11 cellular contexts compared by ENCODE assay signal in genomic region chr17:20225162-20226115, GRCh38.
DNase-seq lines count a peak whose midpoint lies in the region; ATAC-seq and TF ChIP-seq lines count a peak whose summit lies in the region.
"Had no signal": no experiment of that assay in that cellular context is flagged by ENCODE, and none has a peak within 500 bp of the region (broad histone marks: within the 10 kb centered on the region; RNA-seq: fewer than 3 reads in every experiment).

No MANE protein-coding gene starts in this region.

- H4K20me1 ChIP-seq in neural cell (ENCODE audit: insufficient read depth) = no peaks in the 10 kb centered on the region

- H3F3A ChIP-seq in neural cell (ENCODE audit: insufficient read depth, low read length, poor library complexity, severe bottlenecking) = no peaks in the 10 kb centered on the region

- H3K79me2 ChIP-seq in neural cell (replicated peaks; ENCODE audit: insufficient read depth, low read length) = peaks cover 7% of the 10 kb centered on the region

- H3K4me3 ChIP-seq in dorsolateral prefrontal cortex (peak overlapping the region in 4 of 59 donors; percentile 3 to 30 (median 8)), neural cell (ENCODE audit: low read length) (no peak overlapping the region)
- H3K4me3 ChIP-seq: lung, thyroid gland had no signal

- TF ChIP-seq CTCF in dorsolateral prefrontal cortex (IDR thresholded peaks at IDR 0.05 in 54 of 56, conservative IDR thresholded peaks at IDR 0.05 in 2 of 56; ENCODE audit: low read depth in 1 of 56, partially characterized antibody in 56 of 56) (peak in 53 of 56 donors; percentile 22 to 66 (median 47)), neural cell (IDR thresholded peaks at IDR 0.05; ENCODE audit: poor library complexity, severe bottlenecking) (peak; percentile 53)

- no peak overlapping the region for H2AFZ ChIP-seq in neural cell (ENCODE audit: low read depth, low read length)

- no peaks in the 10 kb centered on the region for H3K9me2 ChIP-seq in neural cell (ENCODE audit: insufficient read depth, low read length)

- peak; percentile 71 for DNase-seq in ELF-1 (ENCODE audit: low read depth, low spot score)
- peak; percentile 79 for DNase-seq in NCI-H446 treated with DMSO at 0.1 percent for 48 hours (lab: John Stamatoyannopoulos, UW)
- no peak for DNase-seq in dorsolateral prefrontal cortex
- no peak for DNase-seq in stimulated activated naive CD4-positive, alpha-beta T cell (lab: John Stamatoyannopoulos, UW)
- DNase-seq in HEK293T (ENCODE audit: extremely low spot score) = no peak
- DNase-seq: thyroid gland had no signal

- no peak for ATAC-seq in GM21381 (IDR thresholded peaks at IDR 0.05; ENCODE audit: unreplicated experiment)
- ATAC-seq in GM19395 (IDR thresholded peaks at IDR 0.05; ENCODE audit: unreplicated experiment) = no peak

- no peak for TF ChIP-seq RAD21 in neural cell (conservative IDR thresholded peaks at IDR 0.05)

- H3K4me2 ChIP-seq in neural cell (ENCODE audit: low read length) = no peak overlapping the region

- H3K9ac ChIP-seq in neural cell (ENCODE audit: low read length) = no peak overlapping the region

- H3K9me3 ChIP-seq in neural cell (ENCODE audit: low read length) = no peaks in the 10 kb centered on the region
- H3K9me3 ChIP-seq: thyroid gland had no signal

- H3K27me3 ChIP-seq in dorsolateral prefrontal cortex (no peaks in the 10 kb centered on the region), neural cell (ENCODE audit: insufficient read depth, low read depth, low read length) (no peaks in the 10 kb centered on the region)
- H3K27me3 ChIP-seq: thyroid gland had no signal

- POLR2A ChIA-PET in HEK293T (lab: Yijun Ruan, JAX) = no interaction called here

- H3K36me3 ChIP-seq in neural cell (ENCODE audit: insufficient read depth, low read length) = no peaks in the 10 kb centered on the region
- H3K36me3 ChIP-seq: thyroid gland had no signal

- intact Hi-C loops in dorsolateral prefrontal cortex (cut with DNase I) = loop anchor here (1.0 to 10.0 kb wide), 8 partner anchors 38 to 233 kb away; partner anchors contain the start of gene SPECC1 (in 1 of the 2)

- H3K27ac ChIP-seq in dorsolateral prefrontal cortex = peak overlapping the region; percentile 28 to 95 (median 85)
- H3K27ac ChIP-seq in neural cell (ENCODE audit: low read length) = no peak overlapping the region
- H3K27ac ChIP-seq: HL-60, thyroid gland had no signal

- CTCF ChIA-PET in HEK293T (lab: Yijun Ruan, JAX) = interaction anchor here (0.6 to 1.8 kb wide), 7 partner anchors 12 to 600 kb away, joined by 3 to 7 read pairs (median 3); no protein-coding TSS in a partner anchor

- no peak for TF ChIP-seq EP300 in neural cell (conservative IDR thresholded peaks at IDR 0.05; ENCODE audit: poor library complexity, severe bottlenecking)

TF ChIP-seq in neural cell, 6 proteins besides CTCF, POLR2A, EP300 and RAD21:
- TF ChIP-seq REST (IDR thresholded peaks at IDR 0.05; ENCODE audit: borderline replicate concordance) = no peak
- no peak for TF ChIP-seq EZH2 (IDR thresholded peaks at IDR 0.05; ENCODE audit: borderline replicate concordance, insufficient read depth, low read length, poor library complexity, severe bottlenecking)
- peak; percentile 46 for TF ChIP-seq SMC3 (conservative IDR thresholded peaks at IDR 0.05; ENCODE audit: poor library complexity)
- no peak for TF ChIP-seq MXI1 (conservative IDR thresholded peaks at IDR 0.05; ENCODE audit: poor library complexity, severe bottlenecking)
- no peak for TF ChIP-seq TAF1 (IDR thresholded peaks at IDR 0.05; ENCODE audit: low read depth)

TF ChIP-seq in HEK293T, 16 proteins besides CTCF, POLR2A, EP300 and RAD21:
- no peak for TF ChIP-seq FOXA1 (IDR thresholded peaks at IDR 0.05)
- TF ChIP-seq BHLHE40 (IDR thresholded peaks at IDR 0.05; ENCODE audit: borderline replicate concordance) = no peak
- no peak for TF ChIP-seq SUZ12 (IDR thresholded peaks at IDR 0.05)

Comparison
In these comparisons a context has a peak if more than half of its experiments do, and no peak if none do; other contexts are left out.
1. DNase-seq: peak in ELF-1 (single experiment) and NCI-H446 treated with DMSO at 0.1 percent for 48 hours (single experiment); none in dorsolateral prefrontal cortex (0 of 10), stimulated activated naive CD4-positive, alpha-beta T cell (0 of 6) and HEK293T (single experiment).